In the genomic region with DNA sequence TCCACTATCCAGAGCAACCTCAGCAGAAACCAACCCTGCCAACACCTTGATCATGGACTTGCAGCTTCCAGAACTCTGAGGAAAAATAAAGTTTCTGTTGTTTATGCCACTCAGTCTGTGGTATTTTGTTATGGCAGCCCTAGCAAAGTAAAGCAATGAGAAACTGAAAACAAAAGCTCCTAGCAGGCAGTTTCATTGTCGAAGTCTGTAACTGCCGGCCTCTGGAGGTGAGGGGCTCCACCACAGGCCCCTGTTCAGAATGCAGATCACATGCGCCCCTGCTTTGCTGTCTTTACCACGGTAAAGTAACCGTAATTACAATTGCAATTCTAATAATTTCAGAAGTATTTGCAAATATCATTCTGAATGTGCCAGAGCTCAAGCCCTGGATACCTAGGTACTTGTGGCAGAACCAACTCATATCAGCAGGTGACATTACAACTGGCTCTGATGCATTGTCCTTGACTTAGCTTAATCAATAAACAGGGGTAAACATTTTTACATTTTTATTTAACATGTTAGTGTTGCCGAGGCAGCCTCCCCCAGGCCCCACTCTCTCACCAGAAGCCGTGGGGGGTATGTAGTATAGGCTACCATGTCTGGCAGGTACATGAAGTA, we compare ENCODE assay signal across 1 cellular context.
TF ChIP-seq lines count a peak whose summit lies in the region.

No MANE protein-coding gene starts in this region.

TF ChIP-seq in GM23338, 12 proteins besides CTCF, POLR2A, EP300 and RAD21 (continued from another document):
- TF ChIP-seq, protein P1, sequence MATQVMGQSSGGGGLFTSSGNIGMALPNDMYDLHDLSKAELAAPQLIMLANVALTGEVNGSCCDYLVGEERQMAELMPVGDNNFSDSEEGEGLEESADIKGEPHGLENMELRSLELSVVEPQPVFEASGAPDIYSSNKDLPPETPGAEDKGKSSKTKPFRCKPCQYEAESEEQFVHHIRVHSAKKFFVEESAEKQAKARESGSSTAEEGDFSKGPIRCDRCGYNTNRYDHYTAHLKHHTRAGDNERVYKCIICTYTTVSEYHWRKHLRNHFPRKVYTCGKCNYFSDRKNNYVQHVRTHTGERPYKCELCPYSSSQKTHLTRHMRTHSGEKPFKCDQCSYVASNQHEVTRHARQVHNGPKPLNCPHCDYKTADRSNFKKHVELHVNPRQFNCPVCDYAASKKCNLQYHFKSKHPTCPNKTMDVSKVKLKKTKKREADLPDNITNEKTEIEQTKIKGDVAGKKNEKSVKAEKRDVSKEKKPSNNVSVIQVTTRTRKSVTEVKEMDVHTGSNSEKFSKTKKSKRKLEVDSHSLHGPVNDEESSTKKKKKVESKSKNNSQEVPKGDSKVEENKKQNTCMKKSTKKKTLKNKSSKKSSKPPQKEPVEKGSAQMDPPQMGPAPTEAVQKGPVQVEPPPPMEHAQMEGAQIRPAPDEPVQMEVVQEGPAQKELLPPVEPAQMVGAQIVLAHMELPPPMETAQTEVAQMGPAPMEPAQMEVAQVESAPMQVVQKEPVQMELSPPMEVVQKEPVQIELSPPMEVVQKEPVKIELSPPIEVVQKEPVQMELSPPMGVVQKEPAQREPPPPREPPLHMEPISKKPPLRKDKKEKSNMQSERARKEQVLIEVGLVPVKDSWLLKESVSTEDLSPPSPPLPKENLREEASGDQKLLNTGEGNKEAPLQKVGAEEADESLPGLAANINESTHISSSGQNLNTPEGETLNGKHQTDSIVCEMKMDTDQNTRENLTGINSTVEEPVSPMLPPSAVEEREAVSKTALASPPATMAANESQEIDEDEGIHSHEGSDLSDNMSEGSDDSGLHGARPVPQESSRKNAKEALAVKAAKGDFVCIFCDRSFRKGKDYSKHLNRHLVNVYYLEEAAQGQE (IDR thresholded peaks at IDR 0.05; ENCODE audit: unreplicated experiment), result no peak
- TF ChIP-seq POLR2AphosphoS5 (IDR thresholded peaks at IDR 0.05; ENCODE audit: low read depth) (no peak), ZNF331 (CRISPR knock-in tag; IDR thresholded peaks at IDR 0.05; ENCODE audit: low read depth) (no peak), STAT1 (IDR thresholded peaks at IDR 0.05; ENCODE audit: unreplicated experiment) (no peak), EZH2phosphoT487 (IDR thresholded peaks at IDR 0.05; ENCODE audit: unreplicated experiment) (no peak), EZH2 (IDR thresholded peaks at IDR 0.05; ENCODE audit: low read depth, unreplicated experiment) (no peak)
- TF ChIP-seq, protein P2, sequence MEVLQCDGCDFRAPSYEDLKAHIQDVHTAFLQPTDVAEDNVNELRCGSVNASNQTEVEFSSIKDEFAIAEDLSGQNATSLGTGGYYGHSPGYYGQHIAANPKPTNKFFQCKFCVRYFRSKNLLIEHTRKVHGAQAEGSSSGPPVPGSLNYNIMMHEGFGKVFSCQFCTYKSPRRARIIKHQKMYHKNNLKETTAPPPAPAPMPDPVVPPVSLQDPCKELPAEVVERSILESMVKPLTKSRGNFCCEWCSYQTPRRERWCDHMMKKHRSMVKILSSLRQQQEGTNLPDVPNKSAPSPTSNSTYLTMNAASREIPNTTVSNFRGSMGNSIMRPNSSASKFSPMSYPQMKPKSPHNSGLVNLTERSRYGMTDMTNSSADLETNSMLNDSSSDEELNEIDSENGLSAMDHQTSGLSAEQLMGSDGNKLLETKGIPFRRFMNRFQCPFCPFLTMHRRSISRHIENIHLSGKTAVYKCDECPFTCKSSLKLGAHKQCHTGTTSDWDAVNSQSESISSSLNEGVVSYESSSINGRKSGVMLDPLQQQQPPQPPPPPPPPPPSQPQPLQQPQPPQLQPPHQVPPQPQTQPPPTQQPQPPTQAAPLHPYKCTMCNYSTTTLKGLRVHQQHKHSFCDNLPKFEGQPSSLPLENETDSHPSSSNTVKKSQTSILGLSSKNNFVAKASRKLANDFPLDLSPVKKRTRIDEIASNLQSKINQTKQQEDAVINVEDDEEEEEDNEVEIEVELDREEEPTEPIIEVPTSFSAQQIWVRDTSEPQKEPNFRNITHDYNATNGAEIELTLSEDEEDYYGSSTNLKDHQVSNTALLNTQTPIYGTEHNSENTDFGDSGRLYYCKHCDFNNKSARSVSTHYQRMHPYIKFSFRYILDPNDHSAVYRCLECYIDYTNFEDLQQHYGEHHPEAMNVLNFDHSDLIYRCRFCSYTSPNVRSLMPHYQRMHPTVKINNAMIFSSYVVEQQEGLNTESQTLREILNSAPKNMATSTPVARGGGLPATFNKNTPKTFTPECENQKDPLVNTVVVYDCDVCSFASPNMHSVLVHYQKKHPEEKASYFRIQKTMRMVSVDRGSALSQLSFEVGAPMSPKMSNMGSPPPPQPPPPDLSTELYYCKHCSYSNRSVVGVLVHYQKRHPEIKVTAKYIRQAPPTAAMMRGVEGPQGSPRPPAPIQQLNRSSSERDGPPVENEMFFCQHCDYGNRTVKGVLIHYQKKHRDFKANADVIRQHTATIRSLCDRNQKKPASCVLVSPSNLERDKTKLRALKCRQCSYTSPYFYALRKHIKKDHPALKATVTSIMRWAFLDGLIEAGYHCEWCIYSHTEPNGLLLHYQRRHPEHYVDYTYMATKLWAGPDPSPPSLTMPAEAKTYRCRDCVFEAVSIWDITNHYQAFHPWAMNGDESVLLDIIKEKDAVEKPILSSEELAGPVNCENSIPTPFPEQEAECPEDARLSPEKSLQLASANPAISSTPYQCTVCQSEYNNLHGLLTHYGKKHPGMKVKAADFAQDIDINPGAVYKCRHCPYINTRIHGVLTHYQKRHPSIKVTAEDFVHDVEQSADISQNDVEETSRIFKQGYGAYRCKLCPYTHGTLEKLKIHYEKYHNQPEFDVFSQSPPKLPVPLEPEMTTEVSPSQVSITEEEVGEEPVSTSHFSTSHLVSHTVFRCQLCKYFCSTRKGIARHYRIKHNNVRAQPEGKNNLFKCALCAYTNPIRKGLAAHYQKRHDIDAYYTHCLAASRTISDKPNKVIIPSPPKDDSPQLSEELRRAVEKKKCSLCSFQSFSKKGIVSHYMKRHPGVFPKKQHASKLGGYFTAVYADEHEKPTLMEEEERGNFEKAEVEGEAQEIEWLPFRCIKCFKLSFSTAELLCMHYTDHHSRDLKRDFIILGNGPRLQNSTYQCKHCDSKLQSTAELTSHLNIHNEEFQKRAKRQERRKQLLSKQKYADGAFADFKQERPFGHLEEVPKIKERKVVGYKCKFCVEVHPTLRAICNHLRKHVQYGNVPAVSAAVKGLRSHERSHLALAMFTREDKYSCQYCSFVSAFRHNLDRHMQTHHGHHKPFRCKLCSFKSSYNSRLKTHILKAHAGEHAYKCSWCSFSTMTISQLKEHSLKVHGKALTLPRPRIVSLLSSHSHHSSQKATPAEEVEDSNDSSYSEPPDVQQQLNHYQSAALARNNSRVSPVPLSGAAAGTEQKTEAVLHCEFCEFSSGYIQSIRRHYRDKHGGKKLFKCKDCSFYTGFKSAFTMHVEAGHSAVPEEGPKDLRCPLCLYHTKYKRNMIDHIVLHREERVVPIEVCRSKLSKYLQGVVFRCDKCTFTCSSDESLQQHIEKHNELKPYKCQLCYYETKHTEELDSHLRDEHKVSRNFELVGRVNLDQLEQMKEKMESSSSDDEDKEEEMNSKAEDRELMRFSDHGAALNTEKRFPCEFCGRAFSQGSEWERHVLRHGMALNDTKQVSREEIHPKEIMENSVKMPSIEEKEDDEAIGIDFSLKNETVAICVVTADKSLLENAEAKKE (CRISPR knock-in tag; IDR thresholded peaks at IDR 0.05), result no peak
- TF ChIP-seq, protein P3, sequence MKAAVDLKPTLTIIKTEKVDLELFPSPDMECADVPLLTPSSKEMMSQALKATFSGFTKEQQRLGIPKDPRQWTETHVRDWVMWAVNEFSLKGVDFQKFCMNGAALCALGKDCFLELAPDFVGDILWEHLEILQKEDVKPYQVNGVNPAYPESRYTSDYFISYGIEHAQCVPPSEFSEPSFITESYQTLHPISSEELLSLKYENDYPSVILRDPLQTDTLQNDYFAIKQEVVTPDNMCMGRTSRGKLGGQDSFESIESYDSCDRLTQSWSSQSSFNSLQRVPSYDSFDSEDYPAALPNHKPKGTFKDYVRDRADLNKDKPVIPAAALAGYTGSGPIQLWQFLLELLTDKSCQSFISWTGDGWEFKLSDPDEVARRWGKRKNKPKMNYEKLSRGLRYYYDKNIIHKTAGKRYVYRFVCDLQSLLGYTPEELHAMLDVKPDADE (IDR thresholded peaks at IDR 0.05), result no peak
